Comparison of ENCODE assay signal across 8 cellular contexts in the genomic region with DNA sequence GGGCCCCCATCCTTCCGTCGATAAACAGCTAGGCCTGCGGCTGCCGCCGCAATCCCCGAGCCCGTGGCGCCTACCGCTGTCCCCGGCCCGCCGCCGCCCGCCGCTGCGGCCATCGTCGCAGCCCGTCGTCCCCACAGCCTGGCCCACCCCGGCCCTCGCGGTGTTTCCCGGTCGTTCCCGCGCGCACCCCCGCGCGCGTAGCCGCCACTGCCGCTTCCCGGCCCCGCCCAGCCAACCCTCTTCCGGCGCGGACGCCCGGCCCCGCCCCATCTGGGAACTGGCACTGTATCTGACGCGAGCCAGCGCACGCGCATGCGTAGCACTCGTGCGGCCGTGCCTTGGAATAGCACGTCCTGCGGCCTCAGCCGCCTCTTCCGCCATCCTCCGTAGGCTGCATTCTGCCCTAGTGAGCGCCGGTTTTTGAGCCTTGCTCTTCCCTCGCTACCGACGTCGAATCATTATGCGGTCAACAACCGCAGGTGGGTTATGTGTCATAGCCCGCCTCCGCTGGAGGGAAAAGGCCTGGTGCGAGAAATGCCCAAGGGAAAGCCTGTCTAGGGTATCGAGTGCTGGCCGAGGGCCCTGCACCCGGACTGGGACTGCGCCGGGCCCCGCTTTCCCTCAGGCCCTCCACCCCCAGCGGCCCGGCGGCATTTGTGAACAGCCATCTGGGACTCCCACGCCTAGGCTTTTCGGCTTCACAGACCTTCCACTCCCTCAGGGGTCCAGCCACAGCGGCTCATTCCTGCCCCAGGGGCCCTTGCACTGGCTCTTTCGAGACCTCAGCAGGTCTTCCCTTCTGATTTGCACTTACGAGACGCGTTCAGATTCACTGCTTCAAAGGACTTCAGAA. TPM values are rescaled to one million over a fixed set of nuclear protein-coding genes. Genes with fewer than 3 reads are reported as not detected.
DNase-seq lines count a peak whose midpoint lies in the region; ATAC-seq, FAIRE-seq and TF ChIP-seq lines count a peak whose summit lies in the region.

SMARCC1 (minus strand) TSS at position 209 of the 853 bp plus-strand sequence; CDS start at position 113, 96 bp downstream.

- CTCF ChIA-PET in AG04449 (lab: Yijun Ruan, JAX), result interaction anchor here (1.3 to 1.4 kb wide), 3 partner anchors 9 to 361 kb away, joined by 3 to 4 read pairs (median 3); no protein-coding TSS in a partner anchor

- peak within 1 kb of the TSS; percentile 91 for H3K4me3 ChIP-seq in AG04449 (ENCODE audit: low read depth, low read length)
- H3K4me3 ChIP-seq in WI38 (ENCODE audit: low read depth, low read length), result peak within 1 kb of the TSS; percentile 90
- H3K4me3 ChIP-seq in bronchial epithelial cell (ENCODE audit: low read depth, low read length), result peak within 1 kb of the TSS; percentile 78

- no peaks in the 10 kb centered on the region for H3K27me3 ChIP-seq in bronchial epithelial cell (ENCODE audit: control insufficient read depth, insufficient read depth, low read length)

- POLR2A ChIA-PET in AG04449 (lab: Yijun Ruan, JAX), result no interaction called here

- no peak for FAIRE-seq in bronchial epithelial cell (lab: Jason Lieb, UNC)

- H3K36me3 ChIP-seq in bronchial epithelial cell (ENCODE audit: control insufficient read depth, insufficient read depth, low read length), result no peaks in the 10 kb centered on the region

- peak; percentile 76 for ATAC-seq in GM18873 (IDR thresholded peaks at IDR 0.05; ENCODE audit: low FRiP score, unreplicated experiment)
- peak; percentile 74 for ATAC-seq in HG03139 (IDR thresholded peaks at IDR 0.05; ENCODE audit: unreplicated experiment)

- TF ChIP-seq CTCF in AG04449 (IDR thresholded peaks at IDR 0.05; ENCODE audit: insufficient read depth, low read length, missing control alignments) (no peak), WI38 (IDR thresholded peaks at IDR 0.05; ENCODE audit: low read depth, low read length) (no peak), bronchial epithelial cell (IDR thresholded peaks at IDR 0.05; ENCODE audit: insufficient read depth, low read length, severe bottlenecking) (no peak)

- DNase-seq in AG04449 (ENCODE audit: low read depth, low spot score) (peak; percentile 75), NCI-H2227 (lab: John Stamatoyannopoulos, UW; ENCODE audit: unreplicated experiment) (peak; percentile 97), bronchial epithelial cell (ENCODE audit: low read depth) (peak; percentile 93), iPS-NIHi7 (ENCODE audit: extremely low spot score) (peak; percentile 99), smooth muscle cell of the brain vasculature (ENCODE audit: low read depth, low spot score) (peak; percentile 97)

RNA-seq across cellular contexts. Expression of gene SMARCC1, which starts in this region (rescaled TPM):
- 25.6 and 28.7 TPM in 2 replicates for total RNA-seq in bronchial epithelial cell

Comparison
In these comparisons a context has a peak if more than half of its experiments do, and no peak if none do; other contexts are left out.
1. Peak in every context shown above with its lines: DNase-seq, ATAC-seq and H3K4me3 ChIP-seq.